In genomic region chr2:8378016-8378810, GRCh38 we compare ENCODE assay signal across 10 cellular contexts.
DNase-seq lines count a peak whose midpoint lies in the region; ATAC-seq and TF ChIP-seq lines count a peak whose summit lies in the region.
"Had no signal": no experiment of that assay in that cellular context is flagged by ENCODE, and none has a peak within 500 bp of the region (broad histone marks: within the 10 kb centered on the region; RNA-seq: fewer than 3 reads in every experiment).

No MANE protein-coding gene starts in this region.

- no peaks in the 10 kb centered on the region for H3K27me3 ChIP-seq in BLaER1 treated with 17β-estradiol and CSF1 and Interleukin-3, amounts not matched to agents 10 nM and 100 nM
- no peaks in the 10 kb centered on the region for H3K27me3 ChIP-seq in ovary

- H3K36me3 ChIP-seq in BLaER1 treated with 17β-estradiol and CSF1 and Interleukin-3, amounts not matched to agents 10 nM and 100 nM, result no peaks in the 10 kb centered on the region
- no peaks in the 10 kb centered on the region for H3K36me3 ChIP-seq in ovary
- no peaks in the 10 kb centered on the region for H3K36me3 ChIP-seq in mucosa of descending colon (ENCODE audit: low read depth)

- peak overlapping the region in 9 of 11 experiments; percentile 76 to 96 (median 88); a peak in 17 of 22 replicates for H3K4me2 ChIP-seq in BLaER1 treated with 17β-estradiol and CSF1 and Interleukin-3, amounts not matched to agents 10 nM and 100 nM

- H3K9me3 ChIP-seq in BLaER1 treated with 17β-estradiol and CSF1 and Interleukin-3, amounts not matched to agents 10 nM and 100 nM (replicated peaks in 1 of 11), result peaks cover 0 to 3% (median 0%) of the 10 kb centered on the region in 11 experiments; a peak in 2 of 22 replicates
- H3K9me3 ChIP-seq in ovary (no peaks in the 10 kb centered on the region), mucosa of descending colon (no peaks in the 10 kb centered on the region)

- DNase-seq in ovary (no peak), caudate nucleus (lab: John Stamatoyannopoulos, UW) (no peak), COLO829 (ENCODE audit: low spot score) (no peak), mucosa of descending colon (no peak)
- DNase-seq: NCI-H1694 treated with DMSO at 0.1 percent for 48 hours had no signal

- WGBS in ovary, 3 donors, result 58 to 67% (median 60%) methylated on average over 9 of the region's 9 CpGs

- intact Hi-C loops in ovary (cut with DNase I), result no loop called here
- intact Hi-C loops in mucosa of descending colon (cut with DNase I, micrococcal nuclease), result no loop called here

- no peak overlapping the region for H3K4me3 ChIP-seq in BLaER1 treated with 17β-estradiol and CSF1 and Interleukin-3, amounts not matched to agents 10 nM and 100 nM
- H3K4me3 ChIP-seq in ovary, result no peak overlapping the region
- no peak overlapping the region for H3K4me3 ChIP-seq in mucosa of descending colon

- H3K9ac ChIP-seq in BLaER1 treated with 17β-estradiol and CSF1 and Interleukin-3, amounts not matched to agents 10 nM and 100 nM, result no peak overlapping the region

- TF ChIP-seq EP300 in ovary (IDR thresholded peaks at IDR 0.05), result no peak

- H3K27ac ChIP-seq in BLaER1 treated with 17β-estradiol and CSF1 and Interleukin-3, amounts not matched to agents 10 nM and 100 nM, result peak overlapping the region in 5 of 11 experiments; percentile 78 to 86 (median 81); a peak in 8 of 22 replicates
- no peak overlapping the region for H3K27ac ChIP-seq in ovary
- no peak overlapping the region for H3K27ac ChIP-seq in caudate nucleus (ENCODE audit: low read depth, low read length)

- TF ChIP-seq CTCF in ovary (IDR thresholded peaks at IDR 0.05) (no peak), mucosa of descending colon (IDR thresholded peaks at IDR 0.05) (no peak)

- H4K20me1 ChIP-seq in BLaER1 treated with 17β-estradiol and CSF1 and Interleukin-3, amounts not matched to agents 10 nM and 100 nM, result no peaks in the 10 kb centered on the region

- no peak for TF ChIP-seq POLR2A in ovary (IDR thresholded peaks at IDR 0.05)

- H3K4me1 ChIP-seq in BLaER1 treated with 17β-estradiol and CSF1 and Interleukin-3, amounts not matched to agents 10 nM and 100 nM, result peaks cover 37 to 66% (median 52%) of the 10 kb centered on the region in 10 experiments
- no peaks in the 10 kb centered on the region for H3K4me1 ChIP-seq in ovary (ENCODE audit: insufficient read depth)
- H3K4me1 ChIP-seq in mucosa of descending colon (ENCODE audit: low read depth), result no peaks in the 10 kb centered on the region

- ATAC-seq in GM18861 (IDR thresholded peaks at IDR 0.05; ENCODE audit: unreplicated experiment), result peak; percentile 76
- peak; percentile 71 for ATAC-seq in GM21825 (IDR thresholded peaks at IDR 0.05; ENCODE audit: unreplicated experiment)
- ATAC-seq in HG03565 (IDR thresholded peaks at IDR 0.05; ENCODE audit: unreplicated experiment), result peak; percentile 71
- ATAC-seq in mucosa of descending colon, result no peak
- ATAC-seq: Right ventricle myocardium inferior had no signal
